Comparison of ENCODE assay signal across 8 cellular contexts in the genomic region with DNA sequence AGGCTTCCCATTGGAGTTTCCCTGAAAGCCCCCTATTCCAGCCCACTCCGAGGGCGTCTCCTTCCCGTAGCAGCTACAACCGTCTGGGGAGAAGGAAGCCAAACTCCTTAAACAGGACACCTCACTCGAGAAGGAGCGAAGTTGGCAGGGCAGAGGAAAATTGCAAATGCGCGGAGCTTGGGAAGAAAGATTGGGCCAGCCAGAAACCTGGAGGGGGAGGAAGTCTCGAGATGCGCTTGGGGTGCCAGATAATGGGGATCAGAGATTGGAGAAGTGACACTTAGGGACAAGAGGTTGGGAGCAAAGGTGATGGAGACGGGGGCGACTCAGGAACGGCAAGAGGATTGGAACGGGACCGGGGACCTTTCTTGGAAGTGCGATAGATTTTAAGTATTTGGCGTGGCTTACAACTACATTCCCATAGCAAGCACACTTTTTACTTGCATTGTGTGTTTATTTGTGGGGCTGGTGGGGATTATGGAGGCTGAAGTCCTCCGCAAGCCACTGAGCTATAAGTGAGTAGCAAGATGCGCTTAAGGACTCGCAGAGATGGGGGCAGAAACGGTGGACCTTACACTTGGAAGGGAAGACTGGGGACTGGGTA. TPM values are rescaled to one million over a fixed set of nuclear protein-coding genes. Genes with fewer than 3 reads are reported as not detected.
DNase-seq lines count a peak whose midpoint lies in the region; ATAC-seq and TF ChIP-seq lines count a peak whose summit lies in the region.

No MANE protein-coding gene starts in this region.

- ATAC-seq in heart left ventricle, result peak in 1 of 4 donors; percentile 13
- ATAC-seq in right cardiac atrium, result no peak

- no peak for TF ChIP-seq POLR2A in heart left ventricle (IDR thresholded peaks at IDR 0.05)

- H3K9me3 ChIP-seq in heart left ventricle, result no peaks in the 10 kb centered on the region
- H3K9me3 ChIP-seq in right cardiac atrium (ENCODE audit: control insufficient read depth, low read length), result no peaks in the 10 kb centered on the region
- no peaks in the 10 kb centered on the region for H3K9me3 ChIP-seq in tibial artery

- no peaks in the 10 kb centered on the region for H3K36me3 Mint-ChIP-seq in activated CD4-positive, alpha-beta memory T cell treated with anti-CD3 and anti-CD28 coated beads for 36 hours

- no peak for DNase-seq in heart left ventricle
- DNase-seq in right cardiac atrium, result no peak
- DNase-seq in activated CD4-positive, alpha-beta memory T cell treated with anti-CD3 and anti-CD28 coated beads for 36 hours, result no peak
- no peak for DNase-seq in tibial artery
- DNase-seq in NCI-H1092 (lab: John Stamatoyannopoulos, UW), result no peak
- no peak for DNase-seq in LoVo (ENCODE audit: low spot score)
- DNase-seq in activated gamma-delta T cell (lab: John Stamatoyannopoulos, UW), result no peak

- POLR2A ChIA-PET in activated CD4-positive, alpha-beta memory T cell treated with anti-CD3 and anti-CD28 coated beads for 36 hours (lab: Charles Lee), result no interaction called here

- CTCF ChIA-PET in activated CD4-positive, alpha-beta memory T cell treated with anti-CD3 and anti-CD28 coated beads for 36 hours (lab: Charles Lee), result interaction anchor here (0.6 to 1.2 kb wide), 2 partner anchors 169 to 176 kb away, joined by 3 to 4 read pairs; no protein-coding TSS in a partner anchor

- peaks cover 34% of the 10 kb centered on the region for H3K4me1 Mint-ChIP-seq in activated CD4-positive, alpha-beta memory T cell treated with anti-CD3 and anti-CD28 coated beads for 36 hours (ENCODE audit: low read depth)

- TF ChIP-seq CTCF in heart left ventricle (IDR thresholded peaks at IDR 0.05) (no peak), tibial artery (IDR thresholded peaks at IDR 0.05) (no peak)

- H3K27me3 ChIP-seq in heart left ventricle (peaks cover 13 to 84% (median 33%) of the 10 kb centered on the region in 9 donors), right cardiac atrium (ENCODE audit: control insufficient read depth, insufficient read depth) (no peaks in the 10 kb centered on the region), tibial artery (peaks cover 0 to 93% of the 10 kb centered on the region in 2 donors)

- H3K4me3 Mint-ChIP-seq in activated CD4-positive, alpha-beta memory T cell treated with anti-CD3 and anti-CD28 coated beads for 36 hours, result peak overlapping the region; percentile 60

- H3K36me3 ChIP-seq in heart left ventricle (no peaks in the 10 kb centered on the region), tibial artery (no peaks in the 10 kb centered on the region)

- H3K27me3 Mint-ChIP-seq in activated CD4-positive, alpha-beta memory T cell treated with anti-CD3 and anti-CD28 coated beads for 36 hours, result peaks cover 64% of the 10 kb centered on the region

- H3K27ac Mint-ChIP-seq in activated CD4-positive, alpha-beta memory T cell treated with anti-CD3 and anti-CD28 coated beads for 36 hours, result no peak overlapping the region

- no peaks in the 10 kb centered on the region for H3K9me3 Mint-ChIP-seq in activated CD4-positive, alpha-beta memory T cell treated with anti-CD3 and anti-CD28 coated beads for 36 hours

- H3K4me1 ChIP-seq in heart left ventricle, result peaks cover 3 to 41% (median 27%) of the 10 kb centered on the region in 12 donors
- H3K4me1 ChIP-seq in right cardiac atrium (ENCODE audit: control insufficient read depth, insufficient read depth, low read length), result peaks cover 2% of the 10 kb centered on the region
- peaks cover 5 to 47% (median 36%) of the 10 kb centered on the region in 4 donors for H3K4me1 ChIP-seq in tibial artery

- H3K27ac ChIP-seq in heart left ventricle (no peak overlapping the region), right cardiac atrium (ENCODE audit: low read length) (no peak overlapping the region), tibial artery (no peak overlapping the region)

- H3K4me3 ChIP-seq in heart left ventricle (peak overlapping the region in 10 of 12 donors; percentile 31 to 60 (median 46)), right cardiac atrium (ENCODE audit: low read length) (no peak overlapping the region), iPS-11a (ENCODE audit: low read depth, low read length) (peak overlapping the region; percentile 84), tibial artery (peak overlapping the region; percentile 38 to 45)

- 2 to 3% (median 3%) methylated on average over 20 to 21 of the region's 21 CpGs for WGBS in heart left ventricle, 4 donors
- 2% methylated on average over 21 of the region's 21 CpGs for WGBS in right cardiac atrium

- intact Hi-C loops in heart left ventricle (cut with DNase I), result loop anchor here in 8 of 10 donors (2.0 to 10.0 kb wide), 3 partner anchors 176 to 178 kb away; no protein-coding TSS in a partner anchor
- intact Hi-C loops in right cardiac atrium (cut with DNase I), result loop anchor here in 3 of 4 donors (5.0 to 10.0 kb wide), 2 partner anchors 176 to 178 kb away; no protein-coding TSS in a partner anchor
- intact Hi-C loops in activated CD4-positive, alpha-beta memory T cell treated with anti-CD3 and anti-CD28 coated beads for 36 hours (cut with micrococcal nuclease), result no loop called here
- intact Hi-C loops in tibial artery (cut with DNase I; ENCODE audit: low total_unique reads), result no loop called here

RNA-seq across cellular contexts. Expression of a gene that starts 0.9 kb away (rescaled TPM):
- total RNA-seq in heart left ventricle (1 to 10 TPM in 1 of 9 donors, under 1 TPM in 6, not detected in 2; 0.12 to 1.3 (median 0.19) TPM), right cardiac atrium (not detected)
- polyA plus RNA-seq in heart left ventricle (under 1 TPM; 0.03 to 0.19 TPM), right cardiac atrium (not detected)
- total RNA-seq in activated CD4-positive, alpha-beta memory T cell treated with anti-CD3 and anti-CD28 coated beads for 36 hours, result not detected

RNA-seq across cellular contexts. Expression of a gene that starts 30.4 kb away (rescaled TPM):
- total RNA-seq in heart left ventricle (1 to 10 TPM; 5.4 to 9.7 (median 7.1) TPM), right cardiac atrium (10 to 100 TPM in 1 of 4 donors, 1 to 10 TPM in 3; 5.8 to 10.2 (median 7.6) TPM)
- polyA plus RNA-seq in heart left ventricle (1 to 10 TPM; 2.4 to 5.2 TPM), right cardiac atrium (3.3 TPM)
- 1 to 10 TPM; 5.3 to 5.7 TPM for total RNA-seq in activated CD4-positive, alpha-beta memory T cell treated with anti-CD3 and anti-CD28 coated beads for 36 hours

Comparison
In these comparisons a context has a peak if more than half of its experiments do, and no peak if none do; other contexts are left out.
1. intact Hi-C loops: an anchor here in heart left ventricle (2.0 to 10.0 kb wide) and right cardiac atrium (5.0 to 10.0 kb wide); none called in activated CD4-positive, alpha-beta memory T cell treated with anti-CD3 and anti-CD28 coated beads for 36 hours and tibial artery.